Comparison of ENCODE assay signal across 15 cellular contexts in the genomic region with DNA sequence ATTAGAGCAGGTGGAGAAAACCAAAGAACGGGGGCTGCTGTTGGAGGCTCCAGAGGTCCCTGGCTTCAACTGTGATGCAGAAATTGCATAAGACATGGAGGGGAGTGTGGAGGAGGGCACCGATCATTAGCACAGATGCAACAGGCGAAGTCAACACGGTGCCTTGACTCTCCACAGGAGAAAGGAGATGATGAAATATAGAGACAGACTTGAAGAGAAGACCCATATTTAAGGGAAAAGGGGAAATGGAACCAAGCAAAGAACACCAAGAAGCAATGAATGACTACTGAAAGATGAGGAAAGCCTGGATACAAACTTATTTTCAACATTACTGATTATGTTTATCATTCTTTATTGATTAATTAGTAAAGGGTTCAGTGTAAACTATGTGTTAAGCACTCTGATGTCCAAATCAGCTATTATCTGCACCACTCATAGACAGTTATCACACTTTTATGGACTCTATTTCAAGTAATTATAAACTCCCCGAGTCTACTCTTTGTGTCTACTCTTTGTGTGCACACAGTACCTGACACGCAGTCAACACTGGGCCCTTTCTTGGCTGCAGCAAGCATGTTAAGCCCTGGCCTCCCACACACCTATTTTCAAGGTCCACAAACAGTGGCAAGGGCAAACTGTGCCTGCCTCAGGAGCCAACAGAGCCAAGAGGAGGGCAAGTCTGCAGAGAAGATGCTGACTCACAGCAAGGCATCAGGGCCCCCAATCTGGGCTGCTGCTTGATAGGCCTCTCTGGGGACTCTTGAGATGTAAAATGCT.
"Had no signal": no experiment of that assay in that cellular context is flagged by ENCODE, and none has a peak within 500 bp of the region (broad histone marks: within the 10 kb centered on the region; RNA-seq: fewer than 3 reads in every experiment).

No MANE protein-coding gene starts in this region.

- H3K4me3 Mint-ChIP-seq: activated CD8-positive, alpha-beta memory T cell treated with anti-CD3 and anti-CD28 coated beads, Interleukin-2, amount 10 ng/mL, durations not matched to agents 7 days and 5 days; activated T-cell treated with anti-CD3 and anti-CD28 coated beads, Interleukin-2, amount 50 U/mL, for 24 hours; brain; dendritic cell treated with granulocyte-macrophage colony-stimulating factor and Interleukin-4, amounts not matched to agents 40 ng/mL and 50 ng/mL, for 4 days; effector memory CD8-positive, alpha-beta T cell had no signal

- ATAC-seq: activated CD8-positive, alpha-beta memory T cell treated with anti-CD3 and anti-CD28 coated beads, Interleukin-2, amount 10 ng/mL, durations not matched to agents 7 days and 5 days; activated naive CD4-positive, alpha-beta T cell treated with anti-CD3 and anti-CD28 coated beads, Interleukin-2, amount 50 U/mL, for 72 hours; effector memory CD8-positive, alpha-beta T cell had no signal

- DNase-seq: activated CD8-positive, alpha-beta memory T cell treated with anti-CD3 and anti-CD28 coated beads, Interleukin-2, amount 10 ng/mL, durations not matched to agents 7 days and 5 days; activated effector memory CD4-positive, alpha-beta T cell treated with anti-CD3 and anti-CD28 coated beads, Interleukin-2, amount 50 U/mL, for 16 hours; activated T-cell treated with anti-CD3 and anti-CD28 coated beads, Interleukin-2, amount 50 U/mL, for 24 hours; amniotic stem cell; effector memory CD8-positive, alpha-beta T cell; hippocampal formation; kidney glomerular epithelial cell; sigmoid colon; stimulated activated CD4-positive, alpha-beta T cell treated with anti-CD3 and anti-CD28 coated beads, Interleukin-2, amount 100 ng/mL, for 24 hours; stimulated activated naive CD4-positive, alpha-beta T cell; substantia nigra; transverse colon had no signal

- H3K4me1 Mint-ChIP-seq: brain had no signal

- H3K27me3 Mint-ChIP-seq: activated CD8-positive, alpha-beta memory T cell treated with anti-CD3 and anti-CD28 coated beads, Interleukin-2, amount 10 ng/mL, durations not matched to agents 7 days and 5 days; activated T-cell treated with anti-CD3 and anti-CD28 coated beads, Interleukin-2, amount 50 U/mL, for 24 hours; dendritic cell treated with granulocyte-macrophage colony-stimulating factor and Interleukin-4, amounts not matched to agents 40 ng/mL and 50 ng/mL, for 4 days; effector memory CD8-positive, alpha-beta T cell had no signal

- H3K27ac Mint-ChIP-seq: activated CD8-positive, alpha-beta memory T cell treated with anti-CD3 and anti-CD28 coated beads, Interleukin-2, amount 10 ng/mL, durations not matched to agents 7 days and 5 days; activated T-cell treated with anti-CD3 and anti-CD28 coated beads, Interleukin-2, amount 50 U/mL, for 24 hours; brain; dendritic cell treated with granulocyte-macrophage colony-stimulating factor and Interleukin-4, amounts not matched to agents 40 ng/mL and 50 ng/mL, for 4 days had no signal

- H3K9me3 Mint-ChIP-seq: activated naive CD4-positive, alpha-beta T cell treated with anti-CD3 and anti-CD28 coated beads, Interleukin-2, amount 50 U/mL, for 72 hours; activated T-cell treated with anti-CD3 and anti-CD28 coated beads, Interleukin-2, amount 50 U/mL, for 24 hours; dendritic cell treated with granulocyte-macrophage colony-stimulating factor and Interleukin-4, amounts not matched to agents 40 ng/mL and 50 ng/mL, for 4 days; effector memory CD8-positive, alpha-beta T cell had no signal
